17 cellular contexts compared by ENCODE assay signal in the genomic region with DNA sequence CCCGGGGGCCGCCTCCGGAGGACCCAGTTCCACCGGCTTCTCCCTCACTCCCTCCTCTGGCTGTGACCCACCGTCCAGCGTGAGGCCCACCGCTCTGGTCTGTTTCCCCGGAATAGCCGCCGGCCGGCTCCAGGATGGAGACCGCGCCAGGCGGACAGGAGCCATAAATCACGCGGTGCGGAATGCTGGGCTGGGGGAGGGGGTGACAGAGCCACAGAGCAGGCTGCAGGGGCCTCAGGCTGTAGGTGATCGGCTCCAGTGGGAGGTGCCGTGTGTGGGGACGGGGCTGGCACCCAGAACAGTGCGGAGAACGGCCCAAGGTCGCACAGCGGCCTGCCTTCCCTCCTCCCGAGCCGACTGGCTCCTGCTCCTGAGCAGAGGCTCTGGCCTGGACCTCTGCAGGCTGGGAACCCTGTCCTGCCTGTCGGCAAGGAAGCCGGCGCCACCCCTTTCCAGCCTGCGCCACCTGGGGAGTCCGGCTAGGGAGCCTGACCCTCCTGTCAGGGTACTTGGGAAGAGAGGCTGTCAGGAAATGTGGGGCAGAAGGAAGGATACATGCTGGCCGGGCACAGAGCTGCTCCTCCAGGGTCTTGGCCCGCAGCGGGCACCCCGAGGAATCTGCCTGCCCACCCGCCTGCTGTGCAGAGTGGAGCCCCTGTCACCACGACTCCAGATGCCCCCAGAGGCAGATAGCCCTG. TPM values are rescaled to one million over a fixed set of nuclear protein-coding genes. Genes with fewer than 3 reads are reported as not detected.
DNase-seq lines count a peak whose midpoint lies in the region; ATAC-seq and TF ChIP-seq lines count a peak whose summit lies in the region.
"Had no signal": no experiment of that assay in that cellular context is flagged by ENCODE, and none has a peak within 500 bp of the region (broad histone marks: within the 10 kb centered on the region; RNA-seq: fewer than 3 reads in every experiment).

No MANE protein-coding gene starts in this region.

- H3K36me3 Mint-ChIP-seq in nephron (ENCODE audit: low read depth): peaks cover 19% of the 10 kb centered on the region
- peaks cover 3% of the 10 kb centered on the region for H3K36me3 Mint-ChIP-seq in activated naive CD4-positive, alpha-beta T cell treated with anti-CD3 and anti-CD28 coated beads for 36 hours (ENCODE audit: low read depth)

- H3K27me3 ChIP-seq in NT2/D1 (ENCODE audit: insufficient read depth, insufficient read length) (no peaks in the 10 kb centered on the region), gastroesophageal sphincter (no peaks in the 10 kb centered on the region)

- no peak overlapping the region for H3K4me3 ChIP-seq in NT2/D1 (ENCODE audit: insufficient read length, low read depth)
- H3K4me3 ChIP-seq in gastroesophageal sphincter: peak overlapping the region in 1 of 2 donors; percentile 22

- peak overlapping the region; percentile 77 to 83 (median 80) for H3K4me3 Mint-ChIP-seq in nephron
- no peak overlapping the region for H3K4me3 Mint-ChIP-seq in activated naive CD4-positive, alpha-beta T cell treated with anti-CD3 and anti-CD28 coated beads for 36 hours
- H3K4me3 Mint-ChIP-seq: activated T-cell treated with anti-CD3 and anti-CD28 coated beads, Interleukin-2, amount 50 U/mL, for 72 hours had no signal

- H3K27ac Mint-ChIP-seq in nephron: peak overlapping the region; percentile 88 to 96 (median 94)
- no peak overlapping the region for H3K27ac Mint-ChIP-seq in activated naive CD4-positive, alpha-beta T cell treated with anti-CD3 and anti-CD28 coated beads for 36 hours
- H3K27ac Mint-ChIP-seq: activated T-cell treated with anti-CD3 and anti-CD28 coated beads, Interleukin-2, amount 50 U/mL, for 72 hours had no signal

- H3K9me3 Mint-ChIP-seq in nephron: no peaks in the 10 kb centered on the region
- H3K9me3 Mint-ChIP-seq in activated naive CD4-positive, alpha-beta T cell treated with anti-CD3 and anti-CD28 coated beads for 36 hours: no peaks in the 10 kb centered on the region
- H3K9me3 Mint-ChIP-seq: activated T-cell treated with anti-CD3 and anti-CD28 coated beads, Interleukin-2, amount 50 U/mL, for 72 hours had no signal

- H3K9ac ChIP-seq in NT2/D1 (ENCODE audit: insufficient read length, low read depth): peak overlapping the region; percentile 16

- WGBS in gastroesophageal sphincter (ENCODE audit: low coverage in 1 of 2), 2 donors: no CpG with 5 or more reads among the region's 37 CpGs

- no peak for DNase-seq in NT2/D1 (ENCODE audit: low read depth, low spot score)
- DNase-seq in GM20000 (ENCODE audit: low spot score): no peak
- no peak for DNase-seq in activated naive CD4-positive, alpha-beta T cell treated with anti-CD3 and anti-CD28 coated beads for 36 hours
- DNase-seq in activated gamma-delta T cell treated with Interleukin-2 at 50 U/mL for 16 hours: no peak
- DNase-seq: activated T-cell treated with anti-CD3 and anti-CD28 coated beads, Interleukin-2, amount 50 U/mL, for 72 hours; effector memory CD4-positive, alpha-beta T cell; GOT3; NCI-H2171; OCI-M1; stimulated activated CD4-positive, alpha-beta T cell treated with anti-CD3 and anti-CD28 coated beads, Interleukin-4, amount 100 ng/mL, for 1 hour; stimulated activated naive CD4-positive, alpha-beta T cell had no signal

- H3K27me3 Mint-ChIP-seq in nephron (ENCODE audit: low read depth): no peaks in the 10 kb centered on the region
- H3K27me3 Mint-ChIP-seq in activated naive CD4-positive, alpha-beta T cell treated with anti-CD3 and anti-CD28 coated beads for 36 hours (ENCODE audit: low read depth): no peaks in the 10 kb centered on the region

- CTCF ChIA-PET in activated naive CD4-positive, alpha-beta T cell treated with anti-CD3 and anti-CD28 coated beads for 36 hours (lab: Charles Lee): no interaction called here

- peak overlapping the region; percentile 19 to 87 (median 80) for H3K27ac ChIP-seq in gastroesophageal sphincter
- H3K27ac ChIP-seq in temporal lobe (ENCODE audit: low read depth, low read length): peak overlapping the region; percentile 97
- H3K27ac ChIP-seq: C4-2B had no signal

- no peak for TF ChIP-seq EP300 in gastroesophageal sphincter (IDR thresholded peaks at IDR 0.05)

- H3K9me3 ChIP-seq in NT2/D1 (ENCODE audit: insufficient read depth, low read length) (no peaks in the 10 kb centered on the region), gastroesophageal sphincter (no peaks in the 10 kb centered on the region)

- intact Hi-C loops in activated naive CD4-positive, alpha-beta T cell treated with anti-CD3 and anti-CD28 coated beads for 36 hours (cut with micrococcal nuclease): no loop called here

- peaks cover 18% of the 10 kb centered on the region for H3K4me1 Mint-ChIP-seq in nephron
- H3K4me1 Mint-ChIP-seq in activated naive CD4-positive, alpha-beta T cell treated with anti-CD3 and anti-CD28 coated beads for 36 hours (ENCODE audit: low read depth): peaks cover 17% of the 10 kb centered on the region

- peaks cover 90% of the 10 kb centered on the region for H3K36me3 ChIP-seq in NT2/D1 (ENCODE audit: insufficient read depth, insufficient read length, low read length)
- peaks cover 0 to 34% of the 10 kb centered on the region in 2 donors for H3K36me3 ChIP-seq in gastroesophageal sphincter

- TF ChIP-seq POLR2A in gastroesophageal sphincter (IDR thresholded peaks at IDR 0.05): no peak

- ATAC-seq in gastroesophageal sphincter (peak; percentile 58), HG03139 (IDR thresholded peaks at IDR 0.05; ENCODE audit: unreplicated experiment) (no peak)
- ATAC-seq: activated CD4-positive, CD25-positive, alpha-beta regulatory T cell treated with anti-CD3 and anti-CD28 coated beads, Interleukin-2, amount 50 U/mL, for 24 hours; activated T-cell treated with anti-CD3 and anti-CD28 coated beads, Interleukin-2, amount 50 U/mL, for 72 hours had no signal

- TF ChIP-seq CTCF in gastroesophageal sphincter (IDR thresholded peaks at IDR 0.05) (no peak), nephron (IDR thresholded peaks at IDR 0.05; ENCODE audit: unreplicated experiment in 3 of 3) (no peak), GM20000 (IDR thresholded peaks at IDR 0.05; ENCODE audit: extremely low read depth, missing control alignments) (no peak)

- H3K4me1 ChIP-seq in NT2/D1 (ENCODE audit: insufficient read depth, insufficient read length) (peaks cover 33% of the 10 kb centered on the region), gastroesophageal sphincter (peaks cover 0 to 94% (median 33%) of the 10 kb centered on the region in 3 donors)

RNA-seq across cellular contexts. Expression of gene PIAS4, which starts 8.3 kb away (rescaled TPM):
- total RNA-seq in gastroesophageal sphincter: 10 to 100 TPM; 15.3 to 26.4 (median 16.8) TPM
- total RNA-seq in temporal lobe: 12.8 TPM
- total RNA-seq in activated naive CD4-positive, alpha-beta T cell treated with anti-CD3 and anti-CD28 coated beads for 36 hours: 10 to 100 TPM; 16.1 to 20.1 TPM

RNA-seq across cellular contexts. Expression of gene EEF2, which starts 30.6 kb away (rescaled TPM):
- 1,000 to 10,000 TPM; 2,212 to 2,463 (median 2,311) TPM for total RNA-seq in gastroesophageal sphincter
- total RNA-seq in temporal lobe: 1,871 TPM
- total RNA-seq in activated naive CD4-positive, alpha-beta T cell treated with anti-CD3 and anti-CD28 coated beads for 36 hours: 1,000 to 10,000 TPM; 3,747 to 3,914 TPM

RNA-seq across cellular contexts. Expression of gene DAPK3, which starts 45.0 kb away (rescaled TPM):
- total RNA-seq in gastroesophageal sphincter (100 to 1,000 TPM; 192 to 257 (median 235) TPM), temporal lobe (48.7 TPM)
- 10 to 100 TPM; 19.3 to 19.6 TPM for total RNA-seq in activated naive CD4-positive, alpha-beta T cell treated with anti-CD3 and anti-CD28 coated beads for 36 hours

RNA-seq across cellular contexts. Expression of gene ZBTB7A, which starts 50.8 kb away (rescaled TPM):
- total RNA-seq in gastroesophageal sphincter: 100 to 1,000 TPM in 1 of 4 donors, 10 to 100 TPM in 3; 65.6 to 122 (median 82.4) TPM
- total RNA-seq in temporal lobe: 2.7 TPM
- total RNA-seq in activated naive CD4-positive, alpha-beta T cell treated with anti-CD3 and anti-CD28 coated beads for 36 hours: 10 to 100 TPM; 11.3 to 11.9 TPM
